8 cellular contexts compared by ENCODE assay signal in genomic region chrX:38327007-38327774, GRCh38. TPM values are rescaled to one million over a fixed set of nuclear protein-coding genes. Genes with fewer than 3 reads are reported as not detected.
DNase-seq lines count a peak whose midpoint lies in the region; ATAC-seq and TF ChIP-seq lines count a peak whose summit lies in the region.

Gene RPGR, minus strand, starts transcription at chrX:38327509. Its CDS starts 142 bp downstream, at chrX:38327367.

- intact Hi-C loops in activated T-helper 1 cell treated with anti-CD3 and anti-CD28 coated beads, Interleukin-12 subunit alpha, Interleukin-12 subunit beta, Interleukin-2, Interleukin-4 antibody, amounts not matched to agents 30 ng/mL and 10 ng/mL and 1 ng/mL, durations not matched to agents 14 hours and 24 hours and 36 hours (cut with micrococcal nuclease) = loop anchor here (1.0 to 10.0 kb wide), 7 partner anchors 66 to 582 kb away; partner anchors contain the start of genes DYNLT3 and TSPAN7
- intact Hi-C loops in naive thymus-derived CD4-positive, alpha-beta T cell (cut with micrococcal nuclease) = loop anchor here (1.0 to 5.0 kb wide), 10 partner anchors 67 to 582 kb away; partner anchors contain the start of genes DYNLT3 (in 2 of the 2), TSPAN7 (in 2 of the 2) and MID1IP1 (in 1 of the 2)

- POLR2A ChIA-PET in naive thymus-derived CD4-positive, alpha-beta T cell (lab: Charles Lee) = no interaction called here

- H3K4me1 ChIP-seq in DOHH2 (ENCODE audit: control insufficient read depth, low read length) (peaks cover 17% of the 10 kb centered on the region), Peyer's patch (no peaks in the 10 kb centered on the region)
- peaks cover 0 to 12% of the 10 kb centered on the region in 2 donors for H3K4me1 ChIP-seq in naive thymus-derived CD4-positive, alpha-beta T cell (ENCODE audit: control insufficient read depth in 2 of 2, insufficient read depth in 2 of 2, low read length in 2 of 2)

- CTCF ChIA-PET in naive thymus-derived CD4-positive, alpha-beta T cell (lab: Charles Lee) = interaction anchor here (0.6 to 1.5 kb wide), 4 partner anchors 8 to 540 kb away, joined by 3 to 4 read pairs (median 4); no protein-coding TSS in a partner anchor

- H3K27me3 ChIP-seq in DOHH2 (ENCODE audit: control insufficient read depth, low read length) = no peaks in the 10 kb centered on the region
- H3K27me3 ChIP-seq in Peyer's patch = no peaks in the 10 kb centered on the region
- H3K27me3 ChIP-seq in naive thymus-derived CD4-positive, alpha-beta T cell (ENCODE audit: control insufficient read depth in 2 of 2, insufficient read depth in 2 of 2, low read length in 2 of 2) = no peaks in the 10 kb centered on the region

- no peaks in the 10 kb centered on the region for H4K20me1 ChIP-seq in DOHH2 (ENCODE audit: control insufficient read depth, insufficient read depth, low read depth, low read length)

- TF ChIP-seq POLR2A in Peyer's patch (IDR thresholded peaks at IDR 0.05) = peak in 1 of 2 donors; percentile 20

- no peaks in the 10 kb centered on the region for H3K36me3 ChIP-seq in DOHH2 (ENCODE audit: control insufficient read depth, low read length)
- H3K36me3 ChIP-seq in KOPT-K1 (ENCODE audit: insufficient read depth, low read length) = no peaks in the 10 kb centered on the region
- H3K36me3 ChIP-seq in Peyer's patch = no peaks in the 10 kb centered on the region
- no peaks in the 10 kb centered on the region for H3K36me3 ChIP-seq in naive thymus-derived CD4-positive, alpha-beta T cell (ENCODE audit: control insufficient read depth in 2 of 3, insufficient read depth in 3 of 3, low read length in 3 of 3)

- DNase-seq in Peyer's patch (peak; percentile 91 to 97 (median 93)), fibroblast of gingiva (ENCODE audit: low read depth) (peak; percentile 93)
- DNase-seq in activated T-helper 1 cell treated with anti-CD3 and anti-CD28 coated beads, Interleukin-12 subunit alpha, Interleukin-12 subunit beta, Interleukin-2, Interleukin-4 antibody, amounts not matched to agents 30 ng/mL and 10 ng/mL and 1 ng/mL, durations not matched to agents 14 hours and 24 hours and 36 hours (ENCODE audit: low spot score) = peak; percentile 86
- peak; percentile 80 to 91 (median 88) for DNase-seq in naive thymus-derived CD4-positive, alpha-beta T cell

- H3K27ac Mint-ChIP-seq in activated T-helper 1 cell treated with anti-CD3 and anti-CD28 coated beads, Interleukin-12 subunit alpha, Interleukin-12 subunit beta, Interleukin-2, Interleukin-4 antibody, amounts not matched to agents 30 ng/mL and 10 ng/mL and 1 ng/mL, durations not matched to agents 14 hours and 24 hours and 36 hours = peak within 1 kb of the TSS; percentile 96
- H3K27ac Mint-ChIP-seq in naive thymus-derived CD4-positive, alpha-beta T cell = peak within 1 kb of the TSS; percentile 80 to 98 (median 93)
- H3K27ac Mint-ChIP-seq in stimulated activated memory B cell treated with anti-CD40 and anti-IgM and Interleukin-4, amounts not matched to agents 10 μg/mL and 1 μg/mL and 100 μg/mL, for 72 hours = peak within 1 kb of the TSS; percentile 92

- H3K27me3 Mint-ChIP-seq in activated T-helper 1 cell treated with anti-CD3 and anti-CD28 coated beads, Interleukin-12 subunit alpha, Interleukin-12 subunit beta, Interleukin-2, Interleukin-4 antibody, amounts not matched to agents 30 ng/mL and 10 ng/mL and 1 ng/mL, durations not matched to agents 14 hours and 24 hours and 36 hours (ENCODE audit: insufficient read depth) = no peaks in the 10 kb centered on the region
- no peaks in the 10 kb centered on the region for H3K27me3 Mint-ChIP-seq in naive thymus-derived CD4-positive, alpha-beta T cell
- no peaks in the 10 kb centered on the region for H3K27me3 Mint-ChIP-seq in stimulated activated memory B cell treated with anti-CD40 and anti-IgM and Interleukin-4, amounts not matched to agents 10 μg/mL and 1 μg/mL and 100 μg/mL, for 72 hours

- H3K4me3 ChIP-seq in DOHH2 (ENCODE audit: low read length) (peak within 1 kb of the TSS; percentile 81), Peyer's patch (peak within 1 kb of the TSS; percentile 60 to 86 (median 71))
- peak within 1 kb of the TSS; percentile 67 for H3K4me3 ChIP-seq in naive thymus-derived CD4-positive, alpha-beta T cell (ENCODE audit: low read length)

- peak within 1 kb of the TSS; percentile 92 for H3K4me3 Mint-ChIP-seq in activated T-helper 1 cell treated with anti-CD3 and anti-CD28 coated beads, Interleukin-12 subunit alpha, Interleukin-12 subunit beta, Interleukin-2, Interleukin-4 antibody, amounts not matched to agents 30 ng/mL and 10 ng/mL and 1 ng/mL, durations not matched to agents 14 hours and 24 hours and 36 hours
- H3K4me3 Mint-ChIP-seq in naive thymus-derived CD4-positive, alpha-beta T cell = peak within 1 kb of the TSS; percentile 88 to 96 (median 92)
- peak within 1 kb of the TSS; percentile 95 for H3K4me3 Mint-ChIP-seq in stimulated activated memory B cell treated with anti-CD40 and anti-IgM and Interleukin-4, amounts not matched to agents 10 μg/mL and 1 μg/mL and 100 μg/mL, for 72 hours

- H3F3A ChIP-seq in DOHH2 (ENCODE audit: control insufficient read depth, insufficient read depth) = no peaks in the 10 kb centered on the region

- H3K4me2 ChIP-seq in DOHH2 (ENCODE audit: low read length) = peak within 1 kb of the TSS; percentile 60

- no peaks in the 10 kb centered on the region for H3K9me2 ChIP-seq in DOHH2 (replicated peaks; ENCODE audit: control insufficient read depth, low read length)

- H3K9me3 ChIP-seq in DOHH2 (ENCODE audit: control insufficient read depth, insufficient read depth, low read length) (no peaks in the 10 kb centered on the region), KOPT-K1 (ENCODE audit: insufficient read depth, low read length, poor library complexity, severe bottlenecking) (no peaks in the 10 kb centered on the region), Peyer's patch (no peaks in the 10 kb centered on the region)
- no peaks in the 10 kb centered on the region for H3K9me3 ChIP-seq in naive thymus-derived CD4-positive, alpha-beta T cell (ENCODE audit: control insufficient read depth in 2 of 3, low read length in 3 of 3)

- peak; percentile 72 for TF ChIP-seq CTCF in DOHH2 (IDR thresholded peaks at IDR 0.05; ENCODE audit: low read depth, low read length, poor library complexity, severe bottlenecking)
- peak; percentile 24 to 82 (median 70) for TF ChIP-seq CTCF in Peyer's patch (IDR thresholded peaks at IDR 0.05)

- ATAC-seq in GM21825 (IDR thresholded peaks at IDR 0.05; ENCODE audit: unreplicated experiment) = peak; percentile 97
- ATAC-seq in naive thymus-derived CD4-positive, alpha-beta T cell = peak; percentile 99
- ATAC-seq in stimulated activated memory B cell treated with anti-CD40 and anti-IgM and Interleukin-4, amounts not matched to agents 10 μg/mL and 1 μg/mL and 100 μg/mL, for 72 hours = peak; percentile 99

- H3K27ac ChIP-seq in DOHH2 (ENCODE audit: low read depth, low read length) = 0 out of 2 replicates have a peak within 1 kb of the TSS, but pooled peaks have one; percentile 4
- H3K27ac ChIP-seq in KOPT-K1 (ENCODE audit: low read depth, low read length, poor library complexity, severe bottlenecking) = peak within 1 kb of the TSS; percentile 65
- H3K27ac ChIP-seq in Peyer's patch = peak within 1 kb of the TSS; percentile 75 to 90 (median 80)
- H3K27ac ChIP-seq in naive thymus-derived CD4-positive, alpha-beta T cell (ENCODE audit: low read depth, low read length) = peak within 1 kb of the TSS; percentile 77

- H3K36me3 Mint-ChIP-seq in activated T-helper 1 cell treated with anti-CD3 and anti-CD28 coated beads, Interleukin-12 subunit alpha, Interleukin-12 subunit beta, Interleukin-2, Interleukin-4 antibody, amounts not matched to agents 30 ng/mL and 10 ng/mL and 1 ng/mL, durations not matched to agents 14 hours and 24 hours and 36 hours (ENCODE audit: low read depth) = no peaks in the 10 kb centered on the region
- H3K36me3 Mint-ChIP-seq in naive thymus-derived CD4-positive, alpha-beta T cell = no peaks in the 10 kb centered on the region
- H3K36me3 Mint-ChIP-seq in stimulated activated memory B cell treated with anti-CD40 and anti-IgM and Interleukin-4, amounts not matched to agents 10 μg/mL and 1 μg/mL and 100 μg/mL, for 72 hours = no peaks in the 10 kb centered on the region

- no peaks in the 10 kb centered on the region for H3K9me3 Mint-ChIP-seq in activated T-helper 1 cell treated with anti-CD3 and anti-CD28 coated beads, Interleukin-12 subunit alpha, Interleukin-12 subunit beta, Interleukin-2, Interleukin-4 antibody, amounts not matched to agents 30 ng/mL and 10 ng/mL and 1 ng/mL, durations not matched to agents 14 hours and 24 hours and 36 hours
- H3K9me3 Mint-ChIP-seq in naive thymus-derived CD4-positive, alpha-beta T cell = peaks cover 0 to 3% (median 0%) of the 10 kb centered on the region in 11 donors
- H3K9me3 Mint-ChIP-seq in stimulated activated memory B cell treated with anti-CD40 and anti-IgM and Interleukin-4, amounts not matched to agents 10 μg/mL and 1 μg/mL and 100 μg/mL, for 72 hours = no peaks in the 10 kb centered on the region

- peaks cover 8% of the 10 kb centered on the region for H3K4me1 Mint-ChIP-seq in activated T-helper 1 cell treated with anti-CD3 and anti-CD28 coated beads, Interleukin-12 subunit alpha, Interleukin-12 subunit beta, Interleukin-2, Interleukin-4 antibody, amounts not matched to agents 30 ng/mL and 10 ng/mL and 1 ng/mL, durations not matched to agents 14 hours and 24 hours and 36 hours (ENCODE audit: low read depth)
- H3K4me1 Mint-ChIP-seq in naive thymus-derived CD4-positive, alpha-beta T cell = peaks cover 1 to 28% (median 26%) of the 10 kb centered on the region in 7 donors
- H3K4me1 Mint-ChIP-seq in stimulated activated memory B cell treated with anti-CD40 and anti-IgM and Interleukin-4, amounts not matched to agents 10 μg/mL and 1 μg/mL and 100 μg/mL, for 72 hours = peaks cover 21% of the 10 kb centered on the region

- H3K79me2 ChIP-seq in DOHH2 (ENCODE audit: control insufficient read depth, low read length) = peaks cover 13% of the 10 kb centered on the region

RNA-seq across cellular contexts. Expression of gene RPGR, which starts in this region (rescaled TPM):
- 10 to 100 TPM in 3 of 4 donors, 1 to 10 TPM in 1; 5.4 to 72.6 (median 22.3) TPM for total RNA-seq in Peyer's patch
- total RNA-seq in activated T-helper 1 cell treated with anti-CD3 and anti-CD28 coated beads, Interleukin-12 subunit alpha, Interleukin-12 subunit beta, Interleukin-2, Interleukin-4 antibody, amounts not matched to agents 30 ng/mL and 10 ng/mL and 1 ng/mL, durations not matched to agents 14 hours and 24 hours and 36 hours = 7.5 and 9.3 TPM in 2 replicates
- 10 to 100 TPM in 4 of 5 experiments, 1 to 10 TPM in 1; 4.3 to 26.0 (median 10.9) TPM for total RNA-seq in naive thymus-derived CD4-positive, alpha-beta T cell
- 1 to 10 TPM; 4.8 to 5.9 TPM for polyA plus RNA-seq in naive thymus-derived CD4-positive, alpha-beta T cell

Comparison
In these comparisons a context has a peak if more than half of its experiments do, and no peak if none do; other contexts are left out.
1. Peak in every context shown above with its lines: DNase-seq, ATAC-seq, H3K4me3 ChIP-seq and H3K27ac ChIP-seq.
2. H3K27ac ChIP-seq: peak in every context shown above with its lines; median percentile 80 in Peyer's patch; 77 in naive thymus-derived CD4-positive, alpha-beta T cell; 65 in KOPT-K1; 4 in DOHH2.